ENCODE assay signal across 30 cellular contexts in genomic region chr3:141994856-141995255, GRCh38.
"Had no signal": no experiment of that assay in that cellular context is flagged by ENCODE, and none has a peak within 500 bp of the region (broad histone marks: within the 10 kb centered on the region; RNA-seq: fewer than 3 reads in every experiment).

No MANE protein-coding gene starts in this region.

- H3K4me1 ChIP-seq: upper lobe of left lung, vagina had no signal

- H3K4me3 ChIP-seq: esophagus muscularis mucosa, heart right ventricle, ovary, prostate gland, sigmoid colon, smooth muscle cell, upper lobe of left lung, vagina had no signal

- H3K36me3 ChIP-seq: ovary, prostate gland, sigmoid colon, upper lobe of left lung, vagina had no signal

- DNase-seq: activated CD4-positive, alpha-beta memory T cell treated with anti-CD3 and anti-CD28 coated beads for 36 hours; activated CD4-positive, alpha-beta T cell treated with anti-CD3 and anti-CD28 coated beads for 48 hours; activated CD8-positive, alpha-beta memory T cell treated with anti-CD3 and anti-CD28 coated beads, Interleukin-2, amount 50 U/mL, for 48 hours; activated gamma-delta T cell treated with Interleukin-2 at 50 U/mL for 16 hours; activated naive CD4-positive, alpha-beta T cell treated with anti-CD3 and anti-CD28 coated beads, Interleukin-2, amount 50 U/mL, for 16 hours; activated naive CD8-positive, alpha-beta T cell treated with anti-CD3 and anti-CD28 coated beads, Interleukin-2, amount 50 U/mL, for 24 hours; activated T-cell treated with anti-CD3 and anti-CD28 coated beads, Interleukin-2, amount 50 U/mL, for 4 hours; amygdala; central memory CD4-positive, alpha-beta T cell; endodermal cell; foreskin keratinocyte; heart right ventricle; kidney glomerular epithelial cell; naive B cell; ovary; retina; sigmoid colon; stimulated activated CD4-positive, alpha-beta T cell treated with anti-CD3 and anti-CD28 coated beads, Interleukin-1b, Interleukin-23, amount 100 ng/mL, for 48 hours; stimulated activated CD4-positive, alpha-beta T cell treated with anti-CD3 and anti-CD28 coated beads, Interleukin-4, amount 100 ng/mL, for 4 hours; stimulated activated CD8-positive, alpha-beta memory T cell treated with anti-CD3 and anti-CD28 coated beads, Interleukin-4, amount 100 ng/mL, for 48 hours; stimulated activated naive CD8-positive, alpha-beta T cell treated with anti-CD3 and anti-CD28 coated beads, Interleukin-15, amount 100 ng/mL, for 72 hours; substantia nigra; upper lobe of left lung had no signal

- ATAC-seq: activated naive CD8-positive, alpha-beta T cell treated with anti-CD3 and anti-CD28 coated beads, Interleukin-2, amount 50 U/mL, for 24 hours; activated T-cell treated with anti-CD3 and anti-CD28 coated beads, Interleukin-2, amount 50 U/mL, for 4 hours; activated T-helper 17 cell treated with anti-CD3 and anti-CD28 coated beads, Interleukin-2, amount 50 U/mL, for 72 hours; foreskin keratinocyte; left lobe of liver; stimulated activated memory B cell treated with anti-CD40 and anti-IgM and Interleukin-4, amounts not matched to agents 10 μg/mL and 1 μg/mL and 100 μg/mL, for 72 hours; stimulated activated naive CD8-positive, alpha-beta T cell treated with anti-CD3 and anti-CD28 coated beads, Interleukin-15, amount 100 ng/mL, for 72 hours had no signal

- H3K9me3 ChIP-seq: esophagus muscularis mucosa, heart right ventricle, ovary, prostate gland, sigmoid colon, upper lobe of left lung, vagina had no signal

- H3K4me2 ChIP-seq: smooth muscle cell had no signal

- H3K27ac ChIP-seq: esophagus muscularis mucosa, foreskin keratinocyte, heart right ventricle, prostate gland, upper lobe of left lung, vagina had no signal

- H3K27me3 ChIP-seq: esophagus muscularis mucosa, foreskin keratinocyte, heart right ventricle, ovary, sigmoid colon, upper lobe of left lung, vagina had no signal
